1 cellular context compared by ENCODE assay signal in genomic region chr12:101856030-101856429, GRCh38.
TF ChIP-seq lines count a peak whose summit lies in the region.

No MANE protein-coding gene starts in this region.

TF ChIP-seq in HepG2, 621 proteins besides CTCF, POLR2A, EP300 and RAD21:
- TF ChIP-seq ZNF703 (CRISPR knock-in tag; IDR thresholded peaks at IDR 0.05; ENCODE audit: borderline replicate concordance) (no peak), ZNF232 (CRISPR knock-in tag; IDR thresholded peaks at IDR 0.05; ENCODE audit: borderline replicate concordance) (no peak), NBN (conservative IDR thresholded peaks at IDR 0.05) (no peak), NCOA5 (CRISPR knock-in tag; IDR thresholded peaks at IDR 0.05) (no peak), ZNF331 (CRISPR knock-in tag; IDR thresholded peaks at IDR 0.05) (no peak), SNAPC5 (CRISPR knock-in tag; IDR thresholded peaks at IDR 0.05; ENCODE audit: borderline replicate concordance) (no peak), ZNF660 (CRISPR knock-in tag; IDR thresholded peaks at IDR 0.05; ENCODE audit: borderline replicate concordance, low read depth) (no peak), GFI1 (CRISPR knock-in tag; IDR thresholded peaks at IDR 0.05; ENCODE audit: borderline replicate concordance) (no peak), ZNF574 (CRISPR knock-in tag; IDR thresholded peaks at IDR 0.05) (no peak), MIER3 (CRISPR knock-in tag; IDR thresholded peaks at IDR 0.05; ENCODE audit: borderline replicate concordance) (no peak), ZNF101 (CRISPR knock-in tag; IDR thresholded peaks at IDR 0.05; ENCODE audit: borderline replicate concordance, low read depth) (no peak), YEATS2 (CRISPR knock-in tag; IDR thresholded peaks at IDR 0.05; ENCODE audit: borderline replicate concordance) (no peak), ARNTL (CRISPR knock-in tag; IDR thresholded peaks at IDR 0.05) (no peak), ELK4 (CRISPR knock-in tag; IDR thresholded peaks at IDR 0.05; ENCODE audit: borderline replicate concordance) (no peak), NPAS2 (CRISPR knock-in tag; IDR thresholded peaks at IDR 0.05; ENCODE audit: borderline replicate concordance) (no peak), MYC (CRISPR knock-in tag; IDR thresholded peaks at IDR 0.05; ENCODE audit: borderline replicate concordance) (no peak)
